Comparison of ENCODE assay signal across 13 cellular contexts in genomic region chr1:21852282-21853129, GRCh38. TPM values are rescaled to one million over a fixed set of nuclear protein-coding genes. Genes with fewer than 3 reads are reported as not detected.
DNase-seq lines count a peak whose midpoint lies in the region; ATAC-seq, FAIRE-seq and TF ChIP-seq lines count a peak whose summit lies in the region.
"Had no signal": no experiment of that assay in that cellular context is flagged by ENCODE, and none has a peak within 500 bp of the region (broad histone marks: within the 10 kb centered on the region; RNA-seq: fewer than 3 reads in every experiment).

No MANE protein-coding gene starts in this region.

- peaks cover 6% of the 10 kb centered on the region for H3K27me3 Mint-ChIP-seq in glutamatergic neuron (ENCODE audit: unreplicated experiment)
- H3K27me3 Mint-ChIP-seq: CD4-positive, CD25-positive, alpha-beta regulatory T cell had no signal

- TF ChIP-seq POLR2A in GM12878 (IDR thresholded peaks at IDR 0.05; ENCODE audit: low read depth, low read length): peak; percentile 61

- BruUV-seq in GM12878 (replicated peaks; lab: Mats Ljungman, UMichigan): no TSS peak

- no peak overlapping the region for H3K4me3 Mint-ChIP-seq in glutamatergic neuron (ENCODE audit: unreplicated experiment)
- H3K4me3 Mint-ChIP-seq: CD4-positive, CD25-positive, alpha-beta regulatory T cell; nephron had no signal

- WGBS in GM12878 (ENCODE audit: insufficient coverage, insufficient replicate concordance, low lambda C conversion rate, missing lambda C conversion rate): 66% methylated on average over 26 of the region's 29 CpGs

- H3K27ac ChIP-seq in GM12878 (ENCODE audit: control insufficient read depth, insufficient read depth): no peak overlapping the region
- H3K27ac ChIP-seq: dorsolateral prefrontal cortex, gastrocnemius medialis had no signal

- H3K27ac Mint-ChIP-seq in glutamatergic neuron (ENCODE audit: unreplicated experiment): no peak overlapping the region
- H3K27ac Mint-ChIP-seq: nephron had no signal

- intact Hi-C loops in GM12878 (cut with micrococcal nuclease; ENCODE audit: unreplicated experiment): no loop called here

- ATAC-seq in GM19468 (IDR thresholded peaks at IDR 0.05; ENCODE audit: extremely low read depth, unreplicated experiment): peak; percentile 26
- peak; percentile 95 for ATAC-seq in GM12878
- no peak for ATAC-seq in HG02588 (IDR thresholded peaks at IDR 0.05; ENCODE audit: unreplicated experiment)
- ATAC-seq: gastrocnemius medialis had no signal

- TF ChIP-seq RAD21 in GM12878 (IDR thresholded peaks at IDR 0.05; ENCODE audit: insufficient read depth, low read depth, low read length): no peak

- no peaks in the 10 kb centered on the region for H3K79me2 ChIP-seq in GM12878 (ENCODE audit: control insufficient read depth, insufficient read depth, low read length)

- RAD21 ChIA-PET in GM12878 (lab: Charles Lee; ENCODE audit: unreplicated experiment): interaction anchor here (0.6 kb wide), 1 partner anchor 71 kb away, joined by 3 read pairs; no protein-coding TSS in a partner anchor

- no peaks in the 10 kb centered on the region for H3K27me3 ChIP-seq in GM12878 (replicated peaks in 1 of 2; ENCODE audit: control insufficient read depth in 2 of 2, insufficient read depth in 2 of 2, low read length in 1 of 2)
- H3K27me3 ChIP-seq: dorsolateral prefrontal cortex, gastrocnemius medialis had no signal

- in situ Hi-C loops in GM13976 (cut with MboI; ENCODE audit: low sequenced_read_pairs, unreplicated experiment) (no loop called here), GM12878 (cut with MboI) (no loop called here)

- POLR2A ChIA-PET in GM12878 (lab: Charles Lee): interaction anchor here (0.9 kb wide), 1 partner anchor 70 kb away, joined by 4 read pairs; no protein-coding TSS in a partner anchor

- no peaks in the 10 kb centered on the region for H3K36me3 ChIP-seq in GM12878 (ENCODE audit: control insufficient read depth in 2 of 2, insufficient read depth in 2 of 2, low read length in 1 of 2)

- peak overlapping the region; percentile 59 for H3K4me2 ChIP-seq in GM12878 (ENCODE audit: control insufficient read depth, insufficient read depth)

- peaks cover 2% of the 10 kb centered on the region for H3K4me1 Mint-ChIP-seq in glutamatergic neuron (ENCODE audit: low read depth, unreplicated experiment)
- H3K4me1 Mint-ChIP-seq: nephron had no signal

- no peaks in the 10 kb centered on the region for H4K20me1 ChIP-seq in GM12878 (ENCODE audit: control insufficient read depth, insufficient read depth)

- no peak overlapping the region for H3K9ac ChIP-seq in GM12878 (ENCODE audit: control insufficient read depth, insufficient read depth, low read length)

- no peaks in the 10 kb centered on the region for H3K36me3 Mint-ChIP-seq in glutamatergic neuron (ENCODE audit: unreplicated experiment)
- H3K36me3 Mint-ChIP-seq: CD4-positive, CD25-positive, alpha-beta regulatory T cell had no signal

- FAIRE-seq in GM12878 (lab: Jason Lieb, UNC): peak; percentile 98

- H3K9me3 Mint-ChIP-seq in glutamatergic neuron (ENCODE audit: unreplicated experiment): peaks cover 2% of the 10 kb centered on the region
- H3K9me3 Mint-ChIP-seq: CD4-positive, CD25-positive, alpha-beta regulatory T cell; nephron had no signal

- peak; percentile 86 for DNase-seq in GM13976 (ENCODE audit: low spot score)
- DNase-seq in MV-4-11 (lab: John Stamatoyannopoulos, UW): peak; percentile 74
- peak; percentile 54 for DNase-seq in GM12878 (ENCODE audit: low read depth, low spot score)
- no peak for DNase-seq in GF-D8 (lab: John Stamatoyannopoulos, UW)
- no peak for DNase-seq in glutamatergic neuron
- DNase-seq in NCI-H1048 (lab: John Stamatoyannopoulos, UW): no peak
- DNase-seq: dorsolateral prefrontal cortex, gastrocnemius medialis, NCI-H510A treated with DMSO at 0.1 percent for 48 hours had no signal

- no peak for TF ChIP-seq EP300 in GM12878 (IDR thresholded peaks at IDR 0.05; ENCODE audit: borderline replicate concordance in 1 of 2, control insufficient read depth in 1 of 2, low read depth in 2 of 2, low read length in 2 of 2)

- H3K9me3 ChIP-seq in GM12878 (replicated peaks; ENCODE audit: control insufficient read depth, insufficient read depth, low read length): no peaks in the 10 kb centered on the region
- H3K9me3 ChIP-seq: gastrocnemius medialis had no signal

- peaks cover 11% of the 10 kb centered on the region for H3K4me1 ChIP-seq in GM12878 (ENCODE audit: control insufficient read depth, insufficient read depth, low read length)
- H3K4me1 ChIP-seq: gastrocnemius medialis had no signal

- H3K4me3 ChIP-seq in GM12878: no peak overlapping the region
- H3K4me3 ChIP-seq: dorsolateral prefrontal cortex, gastrocnemius medialis had no signal

- SMC1A ChIA-PET in GM12878 (lab: Charles Lee; ENCODE audit: uncharacterized antibody, unreplicated experiment): no interaction called here

- CTCF ChIA-PET in GM12878 (lab: Yijun Ruan, JAX): no interaction called here

- peak overlapping the region; percentile 8 for H2AFZ ChIP-seq in GM12878 (ENCODE audit: control insufficient read depth, low read depth, low read length)

- TF ChIP-seq CTCF in GM13976 (IDR thresholded peaks at IDR 0.05; ENCODE audit: borderline replicate concordance, control extremely low read depth, extremely low read depth, insufficient read depth, missing control alignments): no peak
- TF ChIP-seq CTCF in GM12878 (IDR thresholded peaks at IDR 0.05 in 2 of 3, conservative IDR thresholded peaks at IDR 0.05 in 1 of 3; ENCODE audit: control insufficient read depth in 2 of 3, extremely low read depth in 1 of 3, insufficient read depth in 1 of 3, low read depth in 3 of 3, low read length in 3 of 3): no peak
- TF ChIP-seq CTCF in glutamatergic neuron (IDR thresholded peaks at IDR 0.05; ENCODE audit: partially characterized antibody, unreplicated experiment): no peak

TF ChIP-seq in GM12878, 131 proteins besides CTCF, POLR2A, EP300 and RAD21 (continues in another document):
- TF ChIP-seq PKNOX1 (IDR thresholded peaks at IDR 0.05) (peak; percentile 59), RUNX3 (IDR thresholded peaks at IDR 0.05; ENCODE audit: low read length) (peak; percentile 15; the same call in 1 of the 2 replicates), BMI1 (IDR thresholded peaks at IDR 0.05; ENCODE audit: borderline replicate concordance) (no peak), TCF3 (IDR thresholded peaks at IDR 0.05; ENCODE audit: borderline replicate concordance, insufficient read depth, low read depth, low read length) (no peak), USF2 (IDR thresholded peaks at IDR 0.05; ENCODE audit: borderline replicate concordance, low read depth, low read length) (peak; percentile 51), HDGF (IDR thresholded peaks at IDR 0.05) (peak; percentile 97), SPI1 (IDR thresholded peaks at IDR 0.05; ENCODE audit: borderline replicate concordance, insufficient read depth, low read depth, low read length) (peak; percentile 94), USF1 (IDR thresholded peaks at IDR 0.05; ENCODE audit: borderline replicate concordance, extremely low read length, insufficient read depth, low read depth, low read length) (peak; percentile 74), JUNB (IDR thresholded peaks at IDR 0.05) (no peak), CHD1 (IDR thresholded peaks at IDR 0.05; ENCODE audit: low read depth, low read length) (no peak), BHLHE40 (IDR thresholded peaks at IDR 0.05; ENCODE audit: borderline replicate concordance in 1 of 2, low read depth in 2 of 2, low read length in 1 of 2) (peak; percentile 42 to 47; a peak in 1 of 4 replicates)

RNA-seq across cellular contexts. Expression of gene LDLRAD2, which starts 40.4 kb away (rescaled TPM):
- not detected in 2 replicates for total RNA-seq in GM12878 (2013; cell fraction: nucleolus; rRNA removed)
- total RNA-seq in GM12878 (2014; rRNA removed) (0.23 TPM in 1 of 2 replicates, not detected in the other), GM12878 (2014; rRNA removed; fragmentation: Illumina TruSeq; extraction: Trizol) (not detected in 2 replicates), GM12878 (2021) (0.08 TPM in 1 of 2 replicates, not detected in the other), glutamatergic neuron (ENCODE audit: unreplicated experiment) (not detected)
- polyA plus RNA-seq in GM12878 (2011; ENCODE audit: low read depth): not detected
- polyA plus RNA-seq in GM12878 (2011; rRNA removed) (not detected in 2 replicates), GM12878 (2014; fragmentation: Illumina TruSeq; extraction: Trizol) (not detected in 2 replicates), GM12878 (2014; fragmentation: Nextera tagmentation; extraction: Ambion mirVana) (under 1 TPM in 1 of 2 experiments, not detected in 1; 0.11 TPM), GM12878 (2014; rRNA removed) (0.04 TPM in 1 of 2 replicates, not detected in the other), GM12878 (2016; fragmentation: Nextera tagmentation; extraction: Ambion mirVana) (not detected)
- 0.01 TPM in 1 of 2 replicates, not detected in the other for polyA plus RNA-seq in GM12878 (2011; cell fraction: cytosol; rRNA removed)
- 0.04 and 0.06 TPM in 2 replicates for polyA plus RNA-seq in GM12878 (2011; cell fraction: nucleus; rRNA removed)
- polyA plus RNA-seq in GM12878 (2012): 0.13 and 0.28 TPM in 2 replicates
- not detected in 2 replicates for polyA minus RNA-seq in GM12878 (2011; rRNA and poly(A)+ RNA removed)
- polyA minus RNA-seq in GM12878 (2011; cell fraction: cytosol; rRNA and poly(A)+ RNA removed): not detected in 2 replicates
- polyA minus RNA-seq in GM12878 (2011; cell fraction: nucleus; rRNA and poly(A)+ RNA removed): not detected in 2 replicates
- total RNA-seq: gastrocnemius medialis had no signal
- polyA plus RNA-seq: CD4-positive, CD25-positive, alpha-beta regulatory T cell had no signal

Comparison
In these comparisons a context has a peak if more than half of its experiments do, and no peak if none do; other contexts are left out.
1. DNase-seq: peak in GM13976 (single experiment), MV-4-11 (single experiment) and GM12878 (single experiment); none in GF-D8 (single experiment), glutamatergic neuron (single experiment) and NCI-H1048 (single experiment).